ENCODE assay signal across 19 cellular contexts in the genomic region with DNA sequence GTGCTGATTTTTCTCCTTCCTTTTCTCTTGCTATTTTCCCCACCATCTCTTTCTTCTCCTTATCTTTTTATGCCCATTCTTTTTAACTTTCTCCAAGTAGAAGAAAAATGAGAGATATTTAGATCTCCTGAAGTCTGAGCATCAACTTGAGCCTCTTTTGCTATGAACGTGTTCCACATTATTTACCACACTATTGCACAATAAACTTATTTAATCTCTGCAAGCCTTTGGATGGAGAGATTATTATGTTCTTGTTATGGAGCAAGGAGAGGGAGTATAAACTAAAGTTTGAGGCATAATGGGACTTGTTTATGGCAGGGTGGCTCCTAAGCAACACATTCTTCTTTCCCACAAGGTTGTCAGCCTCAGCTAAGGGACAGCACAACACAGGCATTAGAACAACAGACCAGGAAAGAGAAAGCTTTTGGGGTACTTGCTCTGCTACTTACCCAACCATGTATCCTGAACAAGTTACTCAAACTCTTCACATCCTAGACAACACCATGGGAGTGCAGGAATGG.
"Had no signal": no experiment of that assay in that cellular context is flagged by ENCODE, and none has a peak within 500 bp of the region (broad histone marks: within the 10 kb centered on the region; RNA-seq: fewer than 3 reads in every experiment).

No MANE protein-coding gene starts in this region.

- ATAC-seq: activated T-cell treated with anti-CD3 and anti-CD28 coated beads, Interleukin-2, amount 50 U/mL, for 72 hours; naive thymus-derived CD8-positive, alpha-beta T cell; stimulated activated naive CD8-positive, alpha-beta T cell treated with anti-CD3 and anti-CD28 coated beads, Interleukin-15, amount 100 ng/mL, for 72 hours; T-helper 17 cell; WTC11 had no signal

- H3K4me1 Mint-ChIP-seq: activated CD4-positive, alpha-beta T cell treated with anti-CD3 and anti-CD28 coated beads, Interleukin-2, amount 10 ng/mL, durations not matched to agents 24 days and 14 days; naive thymus-derived CD8-positive, alpha-beta T cell; stimulated activated naive CD8-positive, alpha-beta T cell treated with anti-CD3 and anti-CD28 coated beads, Interleukin-15, amount 100 ng/mL, for 72 hours; T-helper 17 cell had no signal

- H3K4me3 Mint-ChIP-seq: activated CD4-positive, alpha-beta T cell treated with anti-CD3 and anti-CD28 coated beads, Interleukin-2, amount 10 ng/mL, durations not matched to agents 24 days and 14 days; activated naive CD8-positive, alpha-beta T cell; activated T-cell treated with anti-CD3 and anti-CD28 coated beads, Interleukin-2, amount 50 U/mL, for 72 hours; brain; naive thymus-derived CD8-positive, alpha-beta T cell; stimulated activated naive CD8-positive, alpha-beta T cell treated with anti-CD3 and anti-CD28 coated beads, Interleukin-15, amount 100 ng/mL, for 72 hours; T-helper 17 cell; WTC11 had no signal

- H3K36me3 ChIP-seq: esophagus squamous epithelium, sigmoid colon, upper lobe of left lung had no signal

- H3K36me3 Mint-ChIP-seq: activated naive CD8-positive, alpha-beta T cell; brain; naive thymus-derived CD8-positive, alpha-beta T cell; WTC11 had no signal

- H3K9me3 ChIP-seq: esophagus squamous epithelium, sigmoid colon, upper lobe of left lung had no signal

- H3K27me3 Mint-ChIP-seq: activated CD4-positive, alpha-beta T cell treated with anti-CD3 and anti-CD28 coated beads, Interleukin-2, amount 10 ng/mL, durations not matched to agents 24 days and 14 days; activated naive CD8-positive, alpha-beta T cell; T-helper 17 cell had no signal

- H3K27ac Mint-ChIP-seq: activated CD4-positive, alpha-beta T cell treated with anti-CD3 and anti-CD28 coated beads, Interleukin-2, amount 10 ng/mL, durations not matched to agents 24 days and 14 days; activated naive CD8-positive, alpha-beta T cell; activated T-cell treated with anti-CD3 and anti-CD28 coated beads, Interleukin-2, amount 50 U/mL, for 72 hours; naive thymus-derived CD8-positive, alpha-beta T cell; T-helper 17 cell; WTC11 had no signal

- H3K9me3 Mint-ChIP-seq: activated CD4-positive, alpha-beta T cell treated with anti-CD3 and anti-CD28 coated beads, Interleukin-2, amount 10 ng/mL, durations not matched to agents 24 days and 14 days; naive thymus-derived CD8-positive, alpha-beta T cell; stimulated activated naive CD8-positive, alpha-beta T cell treated with anti-CD3 and anti-CD28 coated beads, Interleukin-15, amount 100 ng/mL, for 72 hours had no signal

- H3K27ac ChIP-seq: esophagus squamous epithelium, sigmoid colon, upper lobe of left lung had no signal

- H3K27me3 ChIP-seq: esophagus squamous epithelium, sigmoid colon, upper lobe of left lung had no signal

- H3K4me3 ChIP-seq: esophagus squamous epithelium, sigmoid colon, upper lobe of left lung had no signal

- DNase-seq: activated CD4-positive, alpha-beta T cell treated with anti-CD3 and anti-CD28 coated beads, Interleukin-2, amount 10 ng/mL, durations not matched to agents 24 days and 14 days; activated CD8-positive, alpha-beta memory T cell treated with anti-CD3 and anti-CD28 coated beads, Interleukin-2, amount 50 U/mL, for 48 hours; activated gamma-delta T cell treated with Interleukin-2 at 50 U/mL for 16 hours; activated T-cell treated with anti-CD3 and anti-CD28 coated beads, Interleukin-2, amount 50 U/mL, for 72 hours; cerebellar nuclear complex; effector CD8-positive, alpha-beta T cell; esophagus squamous epithelium; head of caudate nucleus; mammary epithelial cell; naive thymus-derived CD8-positive, alpha-beta T cell; occipital lobe; sigmoid colon; stimulated activated CD4-positive, alpha-beta T cell treated with anti-CD3 and anti-CD28 coated beads, Interleukin-1b, Interleukin-23, amount 100 ng/mL, for 48 hours; stimulated activated naive CD8-positive, alpha-beta T cell treated with anti-CD3 and anti-CD28 coated beads, Interleukin-15, amount 100 ng/mL, for 72 hours; T-helper 17 cell; upper lobe of left lung had no signal
